Comparison of ENCODE assay signal across 19 cellular contexts in the genomic region with DNA sequence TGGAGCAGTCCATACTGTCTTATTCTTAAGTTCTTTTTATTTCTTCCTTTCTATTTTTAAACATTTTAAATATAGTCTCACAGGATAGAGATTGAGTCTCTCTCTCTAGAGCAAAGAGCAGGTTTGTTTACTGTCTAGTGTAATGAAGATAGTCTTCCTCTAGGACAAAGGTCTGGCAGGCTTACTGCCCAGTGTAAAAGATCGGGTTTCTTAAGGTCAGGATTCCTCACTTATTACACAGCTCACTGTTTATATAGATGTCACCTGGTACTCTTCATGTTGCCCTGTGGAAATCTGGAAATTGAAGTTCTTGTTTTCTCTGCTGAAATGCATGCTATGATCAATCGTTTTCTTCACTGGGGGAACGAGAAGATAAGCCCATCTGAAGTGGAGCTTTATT.
A peak's percentile ranks its signal among the peaks of the same experiment; 100 is the strongest.
DNase-seq lines count a peak whose midpoint lies in the region; ATAC-seq and TF ChIP-seq lines count a peak whose summit lies in the region.
"Had no signal": no experiment of that assay in that cellular context is flagged by ENCODE, and none has a peak within 500 bp of the region (broad histone marks: within the 10 kb centered on the region; RNA-seq: fewer than 3 reads in every experiment).

No MANE protein-coding gene starts in this region.

- H3K36me3 ChIP-seq in gastrocnemius medialis (no peaks in the 10 kb centered on the region), thyroid gland (no peaks in the 10 kb centered on the region)
- H3K36me3 ChIP-seq: WERI-Rb-1 had no signal

- H3K27me3 ChIP-seq in gastrocnemius medialis (no peaks in the 10 kb centered on the region), thyroid gland (no peaks in the 10 kb centered on the region)

- no peak overlapping the region for H3K27ac Mint-ChIP-seq in activated T-cell treated with anti-CD3 and anti-CD28 coated beads, Interleukin-2, amount 50 U/mL, for 24 hours
- H3K27ac Mint-ChIP-seq: B cell; naive B cell; stimulated activated naive CD8-positive, alpha-beta T cell treated with anti-CD3 and anti-CD28 coated beads, Interleukin-15, amount 100 ng/mL, for 72 hours had no signal

- 49 to 52% methylated on average over 3 of the region's 3 CpGs for WGBS in thyroid gland, 2 donors

- H3K9me3 Mint-ChIP-seq in activated T-cell treated with anti-CD3 and anti-CD28 coated beads, Interleukin-2, amount 50 U/mL, for 24 hours, result peaks cover 3% of the 10 kb centered on the region
- H3K9me3 Mint-ChIP-seq: stimulated activated naive CD8-positive, alpha-beta T cell treated with anti-CD3 and anti-CD28 coated beads, Interleukin-15, amount 100 ng/mL, for 72 hours had no signal

- no peak overlapping the region for H3K4me3 Mint-ChIP-seq in activated T-cell treated with anti-CD3 and anti-CD28 coated beads, Interleukin-2, amount 50 U/mL, for 24 hours
- H3K4me3 Mint-ChIP-seq: B cell; naive B cell; stimulated activated naive CD8-positive, alpha-beta T cell treated with anti-CD3 and anti-CD28 coated beads, Interleukin-15, amount 100 ng/mL, for 72 hours had no signal

- peak overlapping the region; percentile 55 to 75 (median 64) for H3K27ac ChIP-seq in gastrocnemius medialis
- no peak overlapping the region for H3K27ac ChIP-seq in thyroid gland
- H3K27ac ChIP-seq: WERI-Rb-1 had no signal

- H3K4me1 ChIP-seq in gastrocnemius medialis, result peaks cover 30 to 33% of the 10 kb centered on the region in 2 donors
- H3K4me1 ChIP-seq in thyroid gland, result no peaks in the 10 kb centered on the region

- no peaks in the 10 kb centered on the region for H3K27me3 Mint-ChIP-seq in activated T-cell treated with anti-CD3 and anti-CD28 coated beads, Interleukin-2, amount 50 U/mL, for 24 hours
- H3K27me3 Mint-ChIP-seq: B cell; stimulated activated naive CD8-positive, alpha-beta T cell treated with anti-CD3 and anti-CD28 coated beads, Interleukin-15, amount 100 ng/mL, for 72 hours had no signal

- intact Hi-C loops in left ventricle myocardium superior (cut with micrococcal nuclease) (no loop called here), gastrocnemius medialis (cut with DNase I; ENCODE audit: low total_unique reads) (no loop called here), thyroid gland (cut with DNase I) (no loop called here)

- peak; percentile 37 for DNase-seq in NCI-H510A treated with DMSO at 0.1 percent for 48 hours (lab: John Stamatoyannopoulos, UW)
- DNase-seq in NCI-H510A (lab: John Stamatoyannopoulos, UW), result no peak
- peak; percentile 40 for DNase-seq in NCI-H2196 treated with DMSO at 0.1 percent for 48 hours (lab: John Stamatoyannopoulos, UW; ENCODE audit: unreplicated experiment)
- no peak for DNase-seq in left ventricle myocardium superior
- DNase-seq in gastrocnemius medialis, result peak; percentile 56 to 70
- no peak for DNase-seq in thyroid gland
- DNase-seq in activated T-cell treated with anti-CD3 and anti-CD28 coated beads, Interleukin-2, amount 50 U/mL, for 24 hours, result no peak
- DNase-seq: 8988T; activated CD4-positive, alpha-beta T cell treated with anti-CD3 and anti-CD28 coated beads, Interleukin-2, amount 50 U/mL, for 48 hours; activated naive CD4-positive, alpha-beta T cell; central memory CD4-positive, alpha-beta T cell; H7; naive B cell; NCI-H1436 treated with DMSO at 0.1 percent for 48 hours; NCI-H226; stimulated activated naive CD8-positive, alpha-beta T cell treated with anti-CD3 and anti-CD28 coated beads, Interleukin-15, amount 100 ng/mL, for 72 hours; WERI-Rb-1 had no signal

- TF ChIP-seq POLR2A in gastrocnemius medialis (IDR thresholded peaks at IDR 0.05) (no peak), thyroid gland (IDR thresholded peaks at IDR 0.05) (no peak)

- no peaks in the 10 kb centered on the region for H3K9me3 ChIP-seq in gastrocnemius medialis
- no peaks in the 10 kb centered on the region for H3K9me3 ChIP-seq in thyroid gland

- no peaks in the 10 kb centered on the region for H3K4me1 Mint-ChIP-seq in activated T-cell treated with anti-CD3 and anti-CD28 coated beads, Interleukin-2, amount 50 U/mL, for 24 hours (ENCODE audit: low read depth)
- H3K4me1 Mint-ChIP-seq: B cell; naive B cell; stimulated activated naive CD8-positive, alpha-beta T cell treated with anti-CD3 and anti-CD28 coated beads, Interleukin-15, amount 100 ng/mL, for 72 hours had no signal

- ATAC-seq in left ventricle myocardium superior (peak; percentile 100), gastrocnemius medialis (peak; percentile 100), GM21723 (IDR thresholded peaks at IDR 0.05; ENCODE audit: unreplicated experiment) (no peak)
- ATAC-seq: stimulated activated naive CD8-positive, alpha-beta T cell treated with anti-CD3 and anti-CD28 coated beads, Interleukin-15, amount 100 ng/mL, for 72 hours had no signal

- TF ChIP-seq CTCF in gastrocnemius medialis (IDR thresholded peaks at IDR 0.05 in 4 of 5, conservative IDR thresholded peaks at IDR 0.05 in 1 of 5) (no peak), thyroid gland (IDR thresholded peaks at IDR 0.05) (no peak)

- in situ Hi-C loops in gastrocnemius medialis (cut with MboI; ENCODE audit: low sequenced_read_pairs in 4 of 4), result no loop called here

- no peaks in the 10 kb centered on the region for H3K36me3 Mint-ChIP-seq in activated T-cell treated with anti-CD3 and anti-CD28 coated beads, Interleukin-2, amount 50 U/mL, for 24 hours (ENCODE audit: low read depth)
- H3K36me3 Mint-ChIP-seq: naive B cell had no signal

- no peak overlapping the region for H3K4me3 ChIP-seq in gastrocnemius medialis
- H3K4me3 ChIP-seq in thyroid gland (replicated peaks in 1 of 3), result no peak overlapping the region

Comparison
In these comparisons a context has a peak if more than half of its experiments do, and no peak if none do; other contexts are left out.
1. DNase-seq: peak in NCI-H510A treated with DMSO at 0.1 percent for 48 hours (single experiment), NCI-H2196 treated with DMSO at 0.1 percent for 48 hours (single experiment) and gastrocnemius medialis (2 of 2); none in NCI-H510A (single experiment), left ventricle myocardium superior (single experiment), thyroid gland (0 of 2) and activated T-cell treated with anti-CD3 and anti-CD28 coated beads, Interleukin-2, amount 50 U/mL, for 24 hours (single experiment).
2. H3K27ac ChIP-seq: peak in gastrocnemius medialis (4 of 4); none in thyroid gland (0 of 3).